In the genomic region with DNA sequence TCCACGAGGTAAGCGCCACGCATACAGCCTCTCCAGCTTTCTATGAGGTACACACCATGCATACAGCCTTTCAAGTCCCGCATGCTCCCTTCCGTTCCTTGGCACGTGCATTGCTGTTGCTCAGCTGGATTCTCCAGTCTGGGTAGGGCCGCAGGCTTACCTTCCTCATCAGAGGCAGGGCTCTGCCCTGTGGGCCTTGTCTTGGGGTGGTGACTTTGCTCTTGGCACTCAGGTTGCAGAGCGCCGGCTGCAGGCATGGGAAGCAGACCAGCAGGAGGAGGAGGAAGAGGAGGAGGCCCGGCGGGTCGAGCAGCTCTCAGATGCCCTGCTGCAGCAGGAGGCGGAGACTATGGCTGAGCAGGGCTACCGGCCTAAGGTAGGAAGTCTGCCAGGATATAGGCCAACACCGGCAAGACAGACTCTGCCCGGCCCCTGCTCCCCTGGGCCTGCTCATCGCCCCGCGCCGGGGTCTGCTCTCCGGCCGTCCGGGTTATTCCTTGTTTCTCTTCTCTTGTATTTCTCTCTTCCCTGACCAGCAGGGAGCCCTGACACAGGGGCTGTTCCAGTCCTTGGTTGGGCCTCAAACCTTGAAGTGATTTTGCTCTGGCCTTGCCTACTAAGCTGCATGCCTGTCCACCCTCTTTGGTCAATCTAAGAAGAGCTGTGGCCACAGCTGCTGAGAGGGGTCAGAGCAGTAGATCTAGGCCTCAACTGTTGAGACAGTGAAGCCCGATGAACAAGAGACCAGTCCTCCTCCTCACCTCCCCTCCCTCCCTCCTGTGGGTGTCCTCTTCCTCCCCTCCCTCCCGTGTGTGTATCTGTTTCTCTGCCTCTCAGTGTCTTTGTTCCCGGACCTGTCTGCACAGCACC, we compare ENCODE assay signal across 24 cellular contexts. TPM values are rescaled to one million over a fixed set of nuclear protein-coding genes. Genes with fewer than 3 reads are reported as not detected.
DNase-seq lines count a peak whose midpoint lies in the region; TF ChIP-seq lines count a peak whose summit lies in the region.
"Had no signal": no experiment of that assay in that cellular context is flagged by ENCODE, and none has a peak within 500 bp of the region (broad histone marks: within the 10 kb centered on the region; RNA-seq: fewer than 3 reads in every experiment).

No MANE protein-coding gene starts in this region.

- peaks cover 99% of the 10 kb centered on the region for H3K36me3 Mint-ChIP-seq in activated T-cell treated with anti-CD3 and anti-CD28 coated beads, Interleukin-2, amount 50 U/mL, for 24 hours (ENCODE audit: low read depth)

- H3K9me3 ChIP-seq in suprapubic skin (no peaks in the 10 kb centered on the region), colonic mucosa (no peaks in the 10 kb centered on the region), Peyer's patch (no peaks in the 10 kb centered on the region)
- H3K9me3 ChIP-seq: BE2C, stomach, transverse colon had no signal

- no peak overlapping the region for H3K9ac ChIP-seq in colonic mucosa (ENCODE audit: low read depth in 2 of 2, low read length in 2 of 2)

- TF ChIP-seq EP300 in suprapubic skin (IDR thresholded peaks at IDR 0.05), result no peak

- H3K9me3 Mint-ChIP-seq in activated T-cell treated with anti-CD3 and anti-CD28 coated beads, Interleukin-2, amount 50 U/mL, for 24 hours, result no peaks in the 10 kb centered on the region
- H3K9me3 Mint-ChIP-seq: activated T-helper 2 cell treated with anti-CD3 and anti-CD28 coated beads, Interferon-gamma antibody, Interleukin-2, Interleukin-4, amounts not matched to agents 10 μg/mL and 5 μg/mL and 100 μg/mL, durations not matched to agents 14 hours and 24 hours and 36 hours; immature natural killer cell; naive thymus-derived CD8-positive, alpha-beta T cell had no signal

- TF ChIP-seq CTCF in VCaP (conservative IDR thresholded peaks at IDR 0.05), result no peak
- no peak for TF ChIP-seq CTCF in suprapubic skin (IDR thresholded peaks at IDR 0.05)
- TF ChIP-seq CTCF in colonic mucosa (IDR thresholded peaks at IDR 0.05), result no peak
- TF ChIP-seq CTCF in Peyer's patch (IDR thresholded peaks at IDR 0.05), result no peak

- no peaks in the 10 kb centered on the region for H3K4me1 Mint-ChIP-seq in activated T-cell treated with anti-CD3 and anti-CD28 coated beads, Interleukin-2, amount 50 U/mL, for 24 hours (ENCODE audit: low read depth)
- H3K4me1 Mint-ChIP-seq: naive thymus-derived CD8-positive, alpha-beta T cell had no signal

- H3K27ac Mint-ChIP-seq in activated T-cell treated with anti-CD3 and anti-CD28 coated beads, Interleukin-2, amount 50 U/mL, for 24 hours, result peak overlapping the region; percentile 22
- H3K27ac Mint-ChIP-seq: activated T-helper 2 cell treated with anti-CD3 and anti-CD28 coated beads, Interferon-gamma antibody, Interleukin-2, Interleukin-4, amounts not matched to agents 10 μg/mL and 5 μg/mL and 100 μg/mL, durations not matched to agents 14 hours and 24 hours and 36 hours had no signal

- H3K36me3 ChIP-seq in suprapubic skin (peaks cover 97% of the 10 kb centered on the region), colonic mucosa (peaks cover 19% of the 10 kb centered on the region), Peyer's patch (peaks cover 0 to 77% (median 0%) of the 10 kb centered on the region in 3 donors)

- TF ChIP-seq POLR2A in suprapubic skin (IDR thresholded peaks at IDR 0.05) (no peak), Peyer's patch (IDR thresholded peaks at IDR 0.05) (no peak)

- H3K27ac ChIP-seq in VCaP (peak overlapping the region; percentile 49), suprapubic skin (peak overlapping the region; percentile 68), colonic mucosa (no peak overlapping the region), Peyer's patch (no peak overlapping the region)
- H3K27ac ChIP-seq: hepatocyte, stomach, transverse colon had no signal

- H3K27me3 Mint-ChIP-seq in activated T-cell treated with anti-CD3 and anti-CD28 coated beads, Interleukin-2, amount 50 U/mL, for 24 hours, result no peaks in the 10 kb centered on the region
- H3K27me3 Mint-ChIP-seq: naive thymus-derived CD8-positive, alpha-beta T cell had no signal

- DNase-seq in activated T-cell treated with anti-CD3 and anti-CD28 coated beads, Interleukin-2, amount 50 U/mL, for 24 hours, result no peak
- DNase-seq in activated T-cell treated with anti-CD3 and anti-CD28 coated beads, Interleukin-2, amount 50 U/mL, for 1 hour, result no peak
- DNase-seq in left kidney (ENCODE audit: low read depth, low spot score) (peak; percentile 62), suprapubic skin (ENCODE audit: low spot score in 2 of 2) (no peak), NOMO-1 (lab: John Stamatoyannopoulos, UW; ENCODE audit: unreplicated experiment in 2 of 2) (no peak), colonic mucosa (no peak), Peyer's patch (no peak)
- DNase-seq: activated CD4-positive, alpha-beta T cell treated with anti-CD3 and anti-CD28 coated beads for 4 hours; BE2C; COR-L47; erythroblast; foreskin melanocyte; GDM1; immature natural killer cell; KG1; naive thymus-derived CD8-positive, alpha-beta T cell; NCI-H2171; NCI-H524; stomach; T-helper 1 cell; transverse colon had no signal

- intact Hi-C loops in colonic mucosa (cut with DNase I), result no loop called here

- 65% methylated on average over 26 of the region's 26 CpGs for WGBS in suprapubic skin

- H3K4me3 Mint-ChIP-seq in activated T-cell treated with anti-CD3 and anti-CD28 coated beads, Interleukin-2, amount 50 U/mL, for 24 hours, result no peak overlapping the region
- H3K4me3 Mint-ChIP-seq: immature natural killer cell; naive thymus-derived CD8-positive, alpha-beta T cell had no signal

- peaks cover 13% of the 10 kb centered on the region for H3K4me1 ChIP-seq in suprapubic skin
- no peaks in the 10 kb centered on the region for H3K4me1 ChIP-seq in colonic mucosa
- H3K4me1 ChIP-seq in Peyer's patch, result no peaks in the 10 kb centered on the region
- H3K4me1 ChIP-seq: stomach, transverse colon had no signal

- H3K27me3 ChIP-seq in suprapubic skin (no peaks in the 10 kb centered on the region), colonic mucosa (no peaks in the 10 kb centered on the region), Peyer's patch (no peaks in the 10 kb centered on the region)
- H3K27me3 ChIP-seq: BE2C, hepatocyte, stomach, transverse colon had no signal

- H3K4me3 ChIP-seq in suprapubic skin (no peak overlapping the region), colonic mucosa (no peak overlapping the region), Peyer's patch (no peak overlapping the region)
- H3K4me3 ChIP-seq: hepatocyte, stomach, transverse colon had no signal

RNA-seq across cellular contexts. Expression of a gene that starts 15.3 kb away (rescaled TPM):
- 10 to 100 TPM; 22.6 to 96.4 (median 36.6) TPM for total RNA-seq in suprapubic skin
- total RNA-seq in colonic mucosa, result 10 to 100 TPM; 11.4 to 27.0 TPM
- 100 to 1,000 TPM in 1 of 4 donors, 10 to 100 TPM in 3; 23.9 to 120 (median 36.3) TPM for total RNA-seq in Peyer's patch

RNA-seq across cellular contexts. Expression of a gene that starts 35.1 kb away (rescaled TPM):
- total RNA-seq in suprapubic skin (100 to 1,000 TPM; 207 to 654 (median 526) TPM), colonic mucosa (10 to 100 TPM; 72.0 to 76.3 TPM), Peyer's patch (100 to 1,000 TPM in 3 of 4 donors, 10 to 100 TPM in 1; 27.2 to 149 (median 141) TPM)

Comparison
In these comparisons a context has a peak if more than half of its experiments do, and no peak if none do; other contexts are left out.
1. H3K27ac ChIP-seq: peak in VCaP (single experiment) and suprapubic skin (single experiment); none in colonic mucosa (single experiment) and Peyer's patch (0 of 4).